ENCODE assay signal across 12 cellular contexts in the genomic region with DNA sequence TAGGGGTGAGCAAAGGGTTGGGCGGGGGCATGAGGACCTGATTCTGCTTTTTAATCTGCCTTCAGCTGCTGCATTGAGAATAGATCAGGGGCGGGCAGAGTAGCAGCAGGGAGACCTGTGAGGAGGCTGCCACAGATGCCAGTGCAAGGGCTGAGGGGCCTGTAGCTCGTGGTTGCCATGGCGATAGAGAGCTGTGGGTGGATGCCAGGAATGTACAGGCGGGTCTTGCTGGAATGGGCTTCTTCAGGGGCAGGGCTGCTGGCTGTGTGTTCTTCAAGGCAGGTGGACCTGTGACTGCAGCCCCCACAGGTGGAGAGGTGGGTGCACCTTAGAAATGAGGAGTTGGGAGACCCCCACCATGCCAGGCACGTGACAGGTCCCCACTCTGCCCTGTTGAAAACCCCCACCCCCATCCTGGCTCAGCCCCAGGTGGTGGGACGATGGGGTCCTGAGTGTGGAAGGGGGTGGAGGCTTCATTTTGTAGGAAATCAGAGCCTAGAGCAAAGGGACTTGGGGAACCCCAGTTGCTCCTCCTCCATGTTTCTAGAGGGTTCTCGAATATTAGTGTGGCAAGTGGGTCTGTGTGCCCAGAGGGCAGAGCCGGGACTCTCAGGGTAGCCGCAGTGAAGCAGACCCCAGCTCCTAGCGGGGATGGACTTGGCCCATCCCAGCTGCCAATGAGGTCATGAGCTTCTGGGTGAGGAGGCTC. TPM values are rescaled to one million over a fixed set of nuclear protein-coding genes. Genes with fewer than 3 reads are reported as not detected.
DNase-seq lines count a peak whose midpoint lies in the region; ATAC-seq and TF ChIP-seq lines count a peak whose summit lies in the region.
"Had no signal": no experiment of that assay in that cellular context is flagged by ENCODE, and none has a peak within 500 bp of the region (broad histone marks: within the 10 kb centered on the region; RNA-seq: fewer than 3 reads in every experiment).

No MANE protein-coding gene starts in this region.

- 72% methylated on average over 10 of the region's 11 CpGs for WGBS in hepatocyte (ENCODE audit: low lambda C conversion rate, missing lambda C conversion rate)

- CTCF ChIA-PET in A673 (lab: Charles Lee) (no interaction called here), PC-9 (lab: Charles Lee) (no interaction called here)

- POLR2A ChIA-PET in A673 (lab: Charles Lee; ENCODE audit: low non-redundant PET) (no interaction called here), PC-9 (lab: Charles Lee; ENCODE audit: unreplicated experiment) (no interaction called here)

- H2AFZ ChIP-seq in PC-9, result no peak overlapping the region
- H2AFZ ChIP-seq in hepatocyte, result no peak overlapping the region

- H3K27ac ChIP-seq in A673 (ENCODE audit: low read depth, low read length, poor library complexity, severe bottlenecking) (no peak overlapping the region), PC-9 (peak overlapping the region; percentile 24; the same call in 1 of the 2 replicates), hepatocyte (no peak overlapping the region)
- H3K27ac ChIP-seq: sigmoid colon had no signal

- H3K4me2 ChIP-seq in PC-9 (peak overlapping the region; percentile 2; the same call in 1 of the 2 replicates), hepatocyte (no peak overlapping the region)

- intact Hi-C loops in A673 (cut with micrococcal nuclease; ENCODE audit: unreplicated experiment) (no loop called here), PC-9 (cut with micrococcal nuclease; ENCODE audit: unreplicated experiment) (no loop called here)

- H3K27me3 ChIP-seq in A673 (replicated peaks; ENCODE audit: insufficient read depth, low read depth, low read length, poor library complexity) (no peaks in the 10 kb centered on the region), PC-9 (ENCODE audit: insufficient read depth, low read depth) (no peaks in the 10 kb centered on the region), hepatocyte (no peaks in the 10 kb centered on the region)
- H3K27me3 ChIP-seq: sigmoid colon had no signal

- DNase-seq in A673 (ENCODE audit: low spot score) (peak; percentile 81), Daoy (ENCODE audit: low read depth) (peak; percentile 39), PC-9 (peak; percentile 42 to 62), hepatocyte (ENCODE audit: low spot score) (peak; percentile 70), germinal center (ENCODE audit: low spot score) (no peak), cerebellar cortex (ENCODE audit: low spot score) (no peak), NCI-H2107 (lab: John Stamatoyannopoulos, UW) (no peak)
- DNase-seq: activated CD4-positive, alpha-beta T cell treated with anti-CD3 and anti-CD28 coated beads, Interleukin-2, amount 50 U/mL, for 48 hours; cerebellar nuclear complex; sigmoid colon; stimulated activated naive CD4-positive, alpha-beta T cell had no signal

- peaks cover 45% of the 10 kb centered on the region for H3K4me1 ChIP-seq in A673 (ENCODE audit: insufficient read depth, low read length, poor library complexity, severe bottlenecking)
- peaks cover 53% of the 10 kb centered on the region for H3K4me1 ChIP-seq in PC-9 (replicated peaks; ENCODE audit: insufficient read depth)
- peaks cover 26% of the 10 kb centered on the region for H3K4me1 ChIP-seq in hepatocyte (ENCODE audit: insufficient read depth)

- H3K79me2 ChIP-seq in PC-9 (ENCODE audit: low read depth) (peaks cover 83% of the 10 kb centered on the region), hepatocyte (peaks cover 74% of the 10 kb centered on the region)

- peaks cover under 1% of the 10 kb centered on the region for H3K36me3 ChIP-seq in A673 (ENCODE audit: insufficient read depth, low read length, poor library complexity, severe bottlenecking)
- H3K36me3 ChIP-seq in PC-9 (ENCODE audit: low read depth), result 0 out of 2 replicates have a peak, but pooled peaks cover under 1% of the 10 kb centered on the region
- no peaks in the 10 kb centered on the region for H3K36me3 ChIP-seq in hepatocyte (replicated peaks; ENCODE audit: insufficient read depth, low read depth)

- peaks cover 46% of the 10 kb centered on the region for H3F3A ChIP-seq in PC-9 (ENCODE audit: insufficient read depth, low read depth)

- H3K9me2 ChIP-seq in PC-9 (ENCODE audit: insufficient read depth) (no peaks in the 10 kb centered on the region), hepatocyte (replicated peaks; ENCODE audit: insufficient read depth) (no peaks in the 10 kb centered on the region)

- H3K4me3 ChIP-seq in A673 (ENCODE audit: low read depth, low read length, poor library complexity, severe bottlenecking) (no peak overlapping the region), PC-9 (no peak overlapping the region), hepatocyte (no peak overlapping the region)
- H3K4me3 ChIP-seq: sigmoid colon had no signal

- no peak for ATAC-seq in HG03457 (IDR thresholded peaks at IDR 0.05; ENCODE audit: unreplicated experiment)

- H3K9me3 ChIP-seq in A673 (ENCODE audit: low read depth, low read length, poor library complexity, severe bottlenecking) (no peaks in the 10 kb centered on the region), PC-9 (ENCODE audit: insufficient read depth, low read depth) (no peaks in the 10 kb centered on the region), hepatocyte (ENCODE audit: low read depth) (no peaks in the 10 kb centered on the region)
- H3K9me3 ChIP-seq: sigmoid colon had no signal

- no TSS peak for BruUV-seq in A673 (replicated peaks; lab: Mats Ljungman, UMichigan)
- BruUV-seq in PC-9 (replicated peaks; lab: Mats Ljungman, UMichigan), result no TSS peak

- no peak for TF ChIP-seq CTCF in A673 (conservative IDR thresholded peaks at IDR 0.05; ENCODE audit: low read depth, low read length)
- no peak for TF ChIP-seq CTCF in PC-9 (conservative IDR thresholded peaks at IDR 0.05)
- TF ChIP-seq CTCF in hepatocyte (IDR thresholded peaks at IDR 0.05; ENCODE audit: poor library complexity), result no peak

- peaks cover 44% of the 10 kb centered on the region for H4K20me1 ChIP-seq in PC-9 (ENCODE audit: insufficient read depth)
- peaks cover 45% of the 10 kb centered on the region for H4K20me1 ChIP-seq in hepatocyte (ENCODE audit: insufficient read depth, poor library complexity, severe bottlenecking)

RNA-seq across cellular contexts. Expression of a gene that starts 38.3 kb away (rescaled TPM):
- total RNA-seq in A673 (2021) (48.8 and 55.1 TPM in 2 replicates), PC-9 (2021) (84.9 and 122 TPM in 2 replicates), hepatocyte (57.1 and 58.9 TPM in 2 replicates)
- total RNA-seq in Daoy (2014; rRNA removed; shearing (Covaris generic)), result 10.7 and 10.8 TPM in 2 replicates
- 30.7 and 31.8 TPM in 2 replicates for polyA plus RNA-seq in hepatocyte

Comparison
In these comparisons a context has a peak if more than half of its experiments do, and no peak if none do; other contexts are left out.
1. DNase-seq: peak in A673 (single experiment), Daoy (single experiment), PC-9 (2 of 2) and hepatocyte (single experiment); none in germinal center (single experiment), cerebellar cortex (single experiment) and NCI-H2107 (single experiment).